ENCODE assay signal across 1 cellular context in the genomic region with DNA sequence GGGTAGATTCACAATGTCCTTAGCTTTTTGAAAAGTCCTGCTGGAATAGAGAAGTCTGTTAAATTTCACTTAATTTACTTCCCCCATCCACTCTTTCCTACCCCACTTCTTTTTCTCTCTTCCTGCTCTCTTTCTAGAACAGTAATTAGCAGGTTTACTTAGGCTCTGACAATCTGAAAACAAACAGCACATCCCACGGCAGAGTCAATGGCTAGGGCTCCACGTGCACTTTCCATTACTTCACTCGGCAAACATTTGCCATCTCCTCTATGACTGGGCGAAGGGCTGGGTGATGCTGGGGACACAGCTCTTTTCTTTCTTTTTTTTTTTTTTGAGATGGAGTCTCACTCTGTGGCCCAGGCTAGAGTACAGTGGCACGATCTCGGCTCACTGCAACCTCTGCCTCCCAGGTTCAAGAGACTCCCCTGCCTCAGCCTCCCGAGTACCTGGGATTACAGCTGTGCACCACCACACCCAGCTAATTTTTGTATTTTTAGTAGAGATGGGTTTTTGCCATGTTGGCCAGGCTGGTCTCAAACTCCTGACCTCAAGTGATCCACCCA.
TF ChIP-seq lines count a peak whose summit lies in the region.

No MANE protein-coding gene starts in this region.

TF ChIP-seq in HepG2, 621 proteins besides CTCF, POLR2A, EP300 and RAD21 (continued from another document and continues in another):
- TF ChIP-seq, protein P1, sequence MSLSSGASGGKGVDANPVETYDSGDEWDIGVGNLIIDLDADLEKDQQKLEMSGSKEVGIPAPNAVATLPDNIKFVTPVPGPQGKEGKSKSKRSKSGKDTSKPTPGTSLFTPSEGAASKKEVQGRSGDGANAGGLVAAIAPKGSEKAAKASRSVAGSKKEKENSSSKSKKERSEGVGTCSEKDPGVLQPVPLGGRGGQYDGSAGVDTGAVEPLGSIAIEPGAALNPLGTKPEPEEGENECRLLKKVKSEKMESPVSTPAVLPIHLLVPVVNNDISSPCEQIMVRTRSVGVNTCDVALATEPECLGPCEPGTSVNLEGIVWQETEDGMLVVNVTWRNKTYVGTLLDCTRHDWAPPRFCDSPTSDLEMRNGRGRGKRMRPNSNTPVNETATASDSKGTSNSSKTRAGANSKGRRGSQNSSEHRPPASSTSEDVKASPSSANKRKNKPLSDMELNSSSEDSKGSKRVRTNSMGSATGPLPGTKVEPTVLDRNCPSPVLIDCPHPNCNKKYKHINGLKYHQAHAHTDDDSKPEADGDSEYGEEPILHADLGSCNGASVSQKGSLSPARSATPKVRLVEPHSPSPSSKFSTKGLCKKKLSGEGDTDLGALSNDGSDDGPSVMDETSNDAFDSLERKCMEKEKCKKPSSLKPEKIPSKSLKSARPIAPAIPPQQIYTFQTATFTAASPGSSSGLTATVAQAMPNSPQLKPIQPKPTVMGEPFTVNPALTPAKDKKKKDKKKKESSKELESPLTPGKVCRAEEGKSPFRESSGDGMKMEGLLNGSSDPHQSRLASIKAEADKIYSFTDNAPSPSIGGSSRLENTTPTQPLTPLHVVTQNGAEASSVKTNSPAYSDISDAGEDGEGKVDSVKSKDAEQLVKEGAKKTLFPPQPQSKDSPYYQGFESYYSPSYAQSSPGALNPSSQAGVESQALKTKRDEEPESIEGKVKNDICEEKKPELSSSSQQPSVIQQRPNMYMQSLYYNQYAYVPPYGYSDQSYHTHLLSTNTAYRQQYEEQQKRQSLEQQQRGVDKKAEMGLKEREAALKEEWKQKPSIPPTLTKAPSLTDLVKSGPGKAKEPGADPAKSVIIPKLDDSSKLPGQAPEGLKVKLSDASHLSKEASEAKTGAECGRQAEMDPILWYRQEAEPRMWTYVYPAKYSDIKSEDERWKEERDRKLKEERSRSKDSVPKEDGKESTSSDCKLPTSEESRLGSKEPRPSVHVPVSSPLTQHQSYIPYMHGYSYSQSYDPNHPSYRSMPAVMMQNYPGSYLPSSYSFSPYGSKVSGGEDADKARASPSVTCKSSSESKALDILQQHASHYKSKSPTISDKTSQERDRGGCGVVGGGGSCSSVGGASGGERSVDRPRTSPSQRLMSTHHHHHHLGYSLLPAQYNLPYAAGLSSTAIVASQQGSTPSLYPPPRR (CRISPR knock-in tag; IDR thresholded peaks at IDR 0.05; ENCODE audit: borderline replicate concordance), result peak; percentile 74; the same call in 1 of the 2 replicates
- TF ChIP-seq ZMYM2 (CRISPR knock-in tag; IDR thresholded peaks at IDR 0.05) (peak; percentile 63; the same call in 1 of the 2 replicates), TBL1XR1 (IDR thresholded peaks at IDR 0.05; ENCODE audit: borderline replicate concordance, low read length, partially characterized antibody) (peak; percentile 47), NCOA2 (CRISPR knock-in tag; IDR thresholded peaks at IDR 0.05) (peak; percentile 59), GATA4 (IDR thresholded peaks at IDR 0.05; ENCODE audit: borderline replicate concordance, low read depth) (0 out of 2 replicates have a peak, but pooled peaks have one; percentile 28), MIER2 (CRISPR knock-in tag; IDR thresholded peaks at IDR 0.05) (peak; percentile 44; the same call in 1 of the 2 replicates), TBX2 (CRISPR knock-in tag; IDR thresholded peaks at IDR 0.05; ENCODE audit: borderline replicate concordance) (peak; percentile 83; the same call in 1 of the 2 replicates), ZNF12 (CRISPR knock-in tag; IDR thresholded peaks at IDR 0.05) (peak; percentile 46; the same call in 1 of the 2 replicates), ZNF709 (CRISPR knock-in tag; IDR thresholded peaks at IDR 0.05) (0 out of 2 replicates have a peak, but pooled peaks have one; percentile 9), GFI1 (CRISPR knock-in tag; IDR thresholded peaks at IDR 0.05; ENCODE audit: borderline replicate concordance) (peak; percentile 50; the same call in 1 of the 2 replicates), ZNF75D (CRISPR knock-in tag; IDR thresholded peaks at IDR 0.05; ENCODE audit: borderline replicate concordance) (0 out of 2 replicates have a peak, but pooled peaks have one; percentile 47), TBX3 (IDR thresholded peaks at IDR 0.05; ENCODE audit: borderline replicate concordance) (peak; percentile 73; the same call in 1 of the 2 replicates)
- TF ChIP-seq, protein P2, sequence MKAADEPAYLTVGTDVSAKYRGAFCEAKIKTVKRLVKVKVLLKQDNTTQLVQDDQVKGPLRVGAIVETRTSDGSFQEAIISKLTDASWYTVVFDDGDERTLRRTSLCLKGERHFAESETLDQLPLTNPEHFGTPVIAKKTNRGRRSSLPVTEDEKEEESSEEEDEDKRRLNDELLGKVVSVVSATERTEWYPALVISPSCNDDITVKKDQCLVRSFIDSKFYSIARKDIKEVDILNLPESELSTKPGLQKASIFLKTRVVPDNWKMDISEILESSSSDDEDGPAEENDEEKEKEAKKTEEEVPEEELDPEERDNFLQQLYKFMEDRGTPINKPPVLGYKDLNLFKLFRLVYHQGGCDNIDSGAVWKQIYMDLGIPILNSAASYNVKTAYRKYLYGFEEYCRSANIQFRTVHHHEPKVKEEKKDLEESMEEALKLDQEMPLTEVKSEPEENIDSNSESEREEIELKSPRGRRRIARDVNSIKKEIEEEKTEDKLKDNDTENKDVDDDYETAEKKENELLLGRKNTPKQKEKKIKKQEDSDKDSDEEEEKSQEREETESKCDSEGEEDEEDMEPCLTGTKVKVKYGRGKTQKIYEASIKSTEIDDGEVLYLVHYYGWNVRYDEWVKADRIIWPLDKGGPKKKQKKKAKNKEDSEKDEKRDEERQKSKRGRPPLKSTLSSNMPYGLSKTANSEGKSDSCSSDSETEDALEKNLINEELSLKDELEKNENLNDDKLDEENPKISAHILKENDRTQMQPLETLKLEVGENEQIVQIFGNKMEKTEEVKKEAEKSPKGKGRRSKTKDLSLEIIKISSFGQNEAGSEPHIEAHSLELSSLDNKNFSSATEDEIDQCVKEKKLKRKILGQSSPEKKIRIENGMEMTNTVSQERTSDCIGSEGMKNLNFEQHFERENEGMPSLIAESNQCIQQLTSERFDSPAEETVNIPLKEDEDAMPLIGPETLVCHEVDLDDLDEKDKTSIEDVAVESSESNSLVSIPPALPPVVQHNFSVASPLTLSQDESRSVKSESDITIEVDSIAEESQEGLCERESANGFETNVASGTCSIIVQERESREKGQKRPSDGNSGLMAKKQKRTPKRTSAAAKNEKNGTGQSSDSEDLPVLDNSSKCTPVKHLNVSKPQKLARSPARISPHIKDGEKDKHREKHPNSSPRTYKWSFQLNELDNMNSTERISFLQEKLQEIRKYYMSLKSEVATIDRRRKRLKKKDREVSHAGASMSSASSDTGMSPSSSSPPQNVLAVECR (CRISPR knock-in tag; IDR thresholded peaks at IDR 0.05; ENCODE audit: borderline replicate concordance), result peak; percentile 58; the same call in 1 of the 2 replicates
- TF ChIP-seq, protein P3, sequence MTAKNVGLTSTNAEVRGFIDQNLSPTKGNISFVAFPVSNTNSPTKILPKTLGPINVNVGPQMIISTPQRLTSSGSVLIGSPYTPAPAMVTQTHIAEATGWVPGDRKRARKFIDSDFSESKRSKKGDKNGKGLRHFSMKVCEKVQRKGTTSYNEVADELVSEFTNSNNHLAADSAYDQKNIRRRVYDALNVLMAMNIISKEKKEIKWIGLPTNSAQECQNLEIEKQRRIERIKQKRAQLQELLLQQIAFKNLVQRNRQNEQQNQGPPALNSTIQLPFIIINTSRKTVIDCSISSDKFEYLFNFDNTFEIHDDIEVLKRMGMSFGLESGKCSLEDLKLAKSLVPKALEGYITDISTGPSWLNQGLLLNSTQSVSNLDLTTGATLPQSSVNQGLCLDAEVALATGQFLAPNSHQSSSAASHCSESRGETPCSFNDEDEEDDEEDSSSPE (CRISPR knock-in tag; IDR thresholded peaks at IDR 0.05), result 0 out of 2 replicates have a peak, but pooled peaks have one; percentile 54
- TF ChIP-seq, protein P4, sequence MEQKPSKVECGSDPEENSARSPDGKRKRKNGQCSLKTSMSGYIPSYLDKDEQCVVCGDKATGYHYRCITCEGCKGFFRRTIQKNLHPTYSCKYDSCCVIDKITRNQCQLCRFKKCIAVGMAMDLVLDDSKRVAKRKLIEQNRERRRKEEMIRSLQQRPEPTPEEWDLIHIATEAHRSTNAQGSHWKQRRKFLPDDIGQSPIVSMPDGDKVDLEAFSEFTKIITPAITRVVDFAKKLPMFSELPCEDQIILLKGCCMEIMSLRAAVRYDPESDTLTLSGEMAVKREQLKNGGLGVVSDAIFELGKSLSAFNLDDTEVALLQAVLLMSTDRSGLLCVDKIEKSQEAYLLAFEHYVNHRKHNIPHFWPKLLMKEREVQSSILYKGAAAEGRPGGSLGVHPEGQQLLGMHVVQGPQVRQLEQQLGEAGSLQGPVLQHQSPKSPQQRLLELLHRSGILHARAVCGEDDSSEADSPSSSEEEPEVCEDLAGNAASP (CRISPR knock-in tag; IDR thresholded peaks at IDR 0.05; ENCODE audit: borderline replicate concordance), result peak; percentile 66; the same call in 1 of the 2 replicates
- TF ChIP-seq, protein P5, sequence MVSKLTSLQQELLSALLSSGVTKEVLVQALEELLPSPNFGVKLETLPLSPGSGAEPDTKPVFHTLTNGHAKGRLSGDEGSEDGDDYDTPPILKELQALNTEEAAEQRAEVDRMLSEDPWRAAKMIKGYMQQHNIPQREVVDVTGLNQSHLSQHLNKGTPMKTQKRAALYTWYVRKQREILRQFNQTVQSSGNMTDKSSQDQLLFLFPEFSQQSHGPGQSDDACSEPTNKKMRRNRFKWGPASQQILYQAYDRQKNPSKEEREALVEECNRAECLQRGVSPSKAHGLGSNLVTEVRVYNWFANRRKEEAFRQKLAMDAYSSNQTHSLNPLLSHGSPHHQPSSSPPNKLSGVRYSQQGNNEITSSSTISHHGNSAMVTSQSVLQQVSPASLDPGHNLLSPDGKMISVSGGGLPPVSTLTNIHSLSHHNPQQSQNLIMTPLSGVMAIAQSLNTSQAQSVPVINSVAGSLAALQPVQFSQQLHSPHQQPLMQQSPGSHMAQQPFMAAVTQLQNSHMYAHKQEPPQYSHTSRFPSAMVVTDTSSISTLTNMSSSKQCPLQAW (CRISPR knock-in tag; IDR thresholded peaks at IDR 0.05), result peak; percentile 76
- TF ChIP-seq, protein P6, sequence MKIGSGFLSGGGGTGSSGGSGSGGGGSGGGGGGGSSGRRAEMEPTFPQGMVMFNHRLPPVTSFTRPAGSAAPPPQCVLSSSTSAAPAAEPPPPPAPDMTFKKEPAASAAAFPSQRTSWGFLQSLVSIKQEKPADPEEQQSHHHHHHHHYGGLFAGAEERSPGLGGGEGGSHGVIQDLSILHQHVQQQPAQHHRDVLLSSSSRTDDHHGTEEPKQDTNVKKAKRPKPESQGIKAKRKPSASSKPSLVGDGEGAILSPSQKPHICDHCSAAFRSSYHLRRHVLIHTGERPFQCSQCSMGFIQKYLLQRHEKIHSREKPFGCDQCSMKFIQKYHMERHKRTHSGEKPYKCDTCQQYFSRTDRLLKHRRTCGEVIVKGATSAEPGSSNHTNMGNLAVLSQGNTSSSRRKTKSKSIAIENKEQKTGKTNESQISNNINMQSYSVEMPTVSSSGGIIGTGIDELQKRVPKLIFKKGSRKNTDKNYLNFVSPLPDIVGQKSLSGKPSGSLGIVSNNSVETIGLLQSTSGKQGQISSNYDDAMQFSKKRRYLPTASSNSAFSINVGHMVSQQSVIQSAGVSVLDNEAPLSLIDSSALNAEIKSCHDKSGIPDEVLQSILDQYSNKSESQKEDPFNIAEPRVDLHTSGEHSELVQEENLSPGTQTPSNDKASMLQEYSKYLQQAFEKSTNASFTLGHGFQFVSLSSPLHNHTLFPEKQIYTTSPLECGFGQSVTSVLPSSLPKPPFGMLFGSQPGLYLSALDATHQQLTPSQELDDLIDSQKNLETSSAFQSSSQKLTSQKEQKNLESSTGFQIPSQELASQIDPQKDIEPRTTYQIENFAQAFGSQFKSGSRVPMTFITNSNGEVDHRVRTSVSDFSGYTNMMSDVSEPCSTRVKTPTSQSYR (CRISPR knock-in tag; IDR thresholded peaks at IDR 0.05; ENCODE audit: borderline replicate concordance), result peak; percentile 16; the same call in 1 of the 2 replicates
- TF ChIP-seq, protein P7, sequence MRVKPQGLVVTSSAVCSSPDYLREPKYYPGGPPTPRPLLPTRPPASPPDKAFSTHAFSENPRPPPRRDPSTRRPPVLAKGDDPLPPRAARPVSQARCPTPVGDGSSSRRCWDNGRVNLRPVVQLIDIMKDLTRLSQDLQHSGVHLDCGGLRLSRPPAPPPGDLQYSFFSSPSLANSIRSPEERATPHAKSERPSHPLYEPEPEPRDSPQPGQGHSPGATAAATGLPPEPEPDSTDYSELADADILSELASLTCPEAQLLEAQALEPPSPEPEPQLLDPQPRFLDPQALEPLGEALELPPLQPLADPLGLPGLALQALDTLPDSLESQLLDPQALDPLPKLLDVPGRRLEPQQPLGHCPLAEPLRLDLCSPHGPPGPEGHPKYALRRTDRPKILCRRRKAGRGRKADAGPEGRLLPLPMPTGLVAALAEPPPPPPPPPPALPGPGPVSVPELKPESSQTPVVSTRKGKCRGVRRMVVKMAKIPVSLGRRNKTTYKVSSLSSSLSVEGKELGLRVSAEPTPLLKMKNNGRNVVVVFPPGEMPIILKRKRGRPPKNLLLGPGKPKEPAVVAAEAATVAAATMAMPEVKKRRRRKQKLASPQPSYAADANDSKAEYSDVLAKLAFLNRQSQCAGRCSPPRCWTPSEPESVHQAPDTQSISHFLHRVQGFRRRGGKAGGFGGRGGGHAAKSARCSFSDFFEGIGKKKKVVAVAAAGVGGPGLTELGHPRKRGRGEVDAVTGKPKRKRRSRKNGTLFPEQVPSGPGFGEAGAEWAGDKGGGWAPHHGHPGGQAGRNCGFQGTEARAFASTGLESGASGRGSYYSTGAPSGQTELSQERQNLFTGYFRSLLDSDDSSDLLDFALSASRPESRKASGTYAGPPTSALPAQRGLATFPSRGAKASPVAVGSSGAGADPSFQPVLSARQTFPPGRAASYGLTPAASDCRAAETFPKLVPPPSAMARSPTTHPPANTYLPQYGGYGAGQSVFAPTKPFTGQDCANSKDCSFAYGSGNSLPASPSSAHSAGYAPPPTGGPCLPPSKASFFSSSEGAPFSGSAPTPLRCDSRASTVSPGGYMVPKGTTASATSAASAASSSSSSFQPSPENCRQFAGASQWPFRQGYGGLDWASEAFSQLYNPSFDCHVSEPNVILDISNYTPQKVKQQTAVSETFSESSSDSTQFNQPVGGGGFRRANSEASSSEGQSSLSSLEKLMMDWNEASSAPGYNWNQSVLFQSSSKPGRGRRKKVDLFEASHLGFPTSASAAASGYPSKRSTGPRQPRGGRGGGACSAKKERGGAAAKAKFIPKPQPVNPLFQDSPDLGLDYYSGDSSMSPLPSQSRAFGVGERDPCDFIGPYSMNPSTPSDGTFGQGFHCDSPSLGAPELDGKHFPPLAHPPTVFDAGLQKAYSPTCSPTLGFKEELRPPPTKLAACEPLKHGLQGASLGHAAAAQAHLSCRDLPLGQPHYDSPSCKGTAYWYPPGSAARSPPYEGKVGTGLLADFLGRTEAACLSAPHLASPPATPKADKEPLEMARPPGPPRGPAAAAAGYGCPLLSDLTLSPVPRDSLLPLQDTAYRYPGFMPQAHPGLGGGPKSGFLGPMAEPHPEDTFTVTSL (CRISPR knock-in tag; IDR thresholded peaks at IDR 0.05; ENCODE audit: borderline replicate concordance), result peak; percentile 72; the same call in 1 of the 2 replicates
- TF ChIP-seq, protein P8, sequence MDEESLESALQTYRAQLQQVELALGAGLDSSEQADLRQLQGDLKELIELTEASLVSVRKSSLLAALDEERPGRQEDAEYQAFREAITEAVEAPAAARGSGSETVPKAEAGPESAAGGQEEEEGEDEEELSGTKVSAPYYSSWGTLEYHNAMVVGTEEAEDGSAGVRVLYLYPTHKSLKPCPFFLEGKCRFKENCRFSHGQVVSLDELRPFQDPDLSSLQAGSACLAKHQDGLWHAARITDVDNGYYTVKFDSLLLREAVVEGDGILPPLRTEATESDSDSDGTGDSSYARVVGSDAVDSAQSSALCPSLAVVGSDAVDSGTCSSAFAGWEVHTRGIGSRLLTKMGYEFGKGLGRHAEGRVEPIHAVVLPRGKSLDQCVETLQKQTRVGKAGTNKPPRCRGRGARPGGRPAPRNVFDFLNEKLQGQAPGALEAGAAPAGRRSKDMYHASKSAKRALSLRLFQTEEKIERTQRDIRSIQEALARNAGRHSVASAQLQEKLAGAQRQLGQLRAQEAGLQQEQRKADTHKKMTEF (CRISPR knock-in tag; IDR thresholded peaks at IDR 0.05), result peak; percentile 70; the same call in 1 of the 2 replicates
- TF ChIP-seq, protein P9, sequence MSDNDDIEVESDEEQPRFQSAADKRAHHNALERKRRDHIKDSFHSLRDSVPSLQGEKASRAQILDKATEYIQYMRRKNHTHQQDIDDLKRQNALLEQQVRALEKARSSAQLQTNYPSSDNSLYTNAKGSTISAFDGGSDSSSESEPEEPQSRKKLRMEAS (IDR thresholded peaks at IDR 0.05), result peak; percentile 89
